23 cellular contexts compared by ENCODE assay signal in genomic region chr11:78783846-78784245, GRCh38.
DNase-seq lines count a peak whose midpoint lies in the region; ATAC-seq, FAIRE-seq and TF ChIP-seq lines count a peak whose summit lies in the region.
"Had no signal": no experiment of that assay in that cellular context is flagged by ENCODE, and none has a peak within 500 bp of the region (broad histone marks: within the 10 kb centered on the region; RNA-seq: fewer than 3 reads in every experiment).

No MANE protein-coding gene starts in this region.

- H3K4me1 Mint-ChIP-seq in GM23338 (peaks cover 21% of the 10 kb centered on the region), astrocyte (ENCODE audit: low read depth, unreplicated experiment) (peaks cover 21% of the 10 kb centered on the region)
- H3K4me1 Mint-ChIP-seq: B cell had no signal

- no peak for FAIRE-seq in astrocyte (lab: Jason Lieb, UNC)
- FAIRE-seq: A549, GM12891, HTR-8/SVneo had no signal

- no peak overlapping the region for H3K27ac Mint-ChIP-seq in GM23338
- no peak overlapping the region for H3K27ac Mint-ChIP-seq in astrocyte (ENCODE audit: unreplicated experiment)
- H3K27ac Mint-ChIP-seq: B cell had no signal

- H3K36me3 ChIP-seq in GM23338 (ENCODE audit: insufficient read depth) (no peaks in the 10 kb centered on the region), astrocyte (ENCODE audit: insufficient read depth, low read length) (no peaks in the 10 kb centered on the region), osteoblast (ENCODE audit: insufficient read depth, low read length) (no peaks in the 10 kb centered on the region), colonic mucosa (no peaks in the 10 kb centered on the region)
- H3K36me3 ChIP-seq: Peyer's patch had no signal

- H3K27ac ChIP-seq in C4-2B (no peak overlapping the region), GM23338 (ENCODE audit: low read depth) (no peak overlapping the region), astrocyte (ENCODE audit: low read depth, low read length) (no peak overlapping the region), osteoblast (ENCODE audit: low read depth, low read length) (peak overlapping the region; percentile 55), colonic mucosa (no peak overlapping the region)
- H3K27ac ChIP-seq: A549, KMS-11, Peyer's patch had no signal

- H4K20me1 ChIP-seq in GM23338 (replicated peaks; ENCODE audit: insufficient read depth) (no peaks in the 10 kb centered on the region), astrocyte (ENCODE audit: insufficient read depth, low read length) (no peaks in the 10 kb centered on the region), osteoblast (ENCODE audit: insufficient read depth, low read length) (no peaks in the 10 kb centered on the region)

- no peak overlapping the region for H2AFZ ChIP-seq in GM23338
- no peak overlapping the region for H2AFZ ChIP-seq in astrocyte (ENCODE audit: low read depth, low read length)
- H2AFZ ChIP-seq in osteoblast (ENCODE audit: low read length), result no peak overlapping the region

- H3K79me2 ChIP-seq in GM23338 (replicated peaks; ENCODE audit: insufficient read depth) (no peaks in the 10 kb centered on the region), astrocyte (ENCODE audit: insufficient read depth, low read length) (no peaks in the 10 kb centered on the region), osteoblast (ENCODE audit: insufficient read depth, low read length) (no peaks in the 10 kb centered on the region)

- no peaks in the 10 kb centered on the region for H3F3A ChIP-seq in GM23338 (replicated peaks; ENCODE audit: low read depth)

- H3K4me2 ChIP-seq in GM23338 (0 out of 2 replicates have a peak overlapping the region, but pooled peaks have one; percentile 17), astrocyte (ENCODE audit: low read length) (peak overlapping the region; percentile 20), osteoblast (ENCODE audit: insufficient read depth, low read length) (peak overlapping the region; percentile 3)
- H3K4me2 ChIP-seq: A549, KMS-11 had no signal

- DNase-seq in GM23338 (ENCODE audit: low spot score), result no peak
- no peak for DNase-seq in astrocyte (ENCODE audit: low read depth)
- no peak for DNase-seq in osteoblast (ENCODE audit: insufficient read length, low spot score, missing footprints)
- no peak for DNase-seq in germinal center (ENCODE audit: low spot score)
- DNase-seq in ureter (ENCODE audit: low spot score), result no peak
- DNase-seq in colonic mucosa, result no peak
- DNase-seq: COR-L47, DND-41, GOT3, NCI-H1105, NCI-H1694 treated with DMSO at 0.1 percent for 48 hours, NCI-H2107, NCI-H226, NCI-H82, Peyer's patch, T-helper 1 cell had no signal

- H3K4me1 ChIP-seq in GM23338 (ENCODE audit: insufficient read depth) (peaks cover 18% of the 10 kb centered on the region), astrocyte (ENCODE audit: insufficient read depth, low read length) (peaks cover 25% of the 10 kb centered on the region), osteoblast (ENCODE audit: insufficient read depth, low read length) (peaks cover 35% of the 10 kb centered on the region), colonic mucosa (no peaks in the 10 kb centered on the region)
- H3K4me1 ChIP-seq: A549, Peyer's patch had no signal

- H3K9ac ChIP-seq in astrocyte (ENCODE audit: low read length) (no peak overlapping the region), colonic mucosa (ENCODE audit: low read depth in 2 of 2, low read length in 2 of 2) (no peak overlapping the region)
- H3K9ac ChIP-seq: KMS-11 had no signal

- intact Hi-C loops in colonic mucosa (cut with DNase I), result no loop called here

- TF ChIP-seq CTCF in C4-2B (conservative IDR thresholded peaks at IDR 0.05), result 0 out of 2 replicates have a peak, but pooled peaks have one; percentile 3
- no peak for TF ChIP-seq CTCF in GM23338 (conservative IDR thresholded peaks at IDR 0.05; ENCODE audit: low read depth in 2 of 2)
- no peak for TF ChIP-seq CTCF in astrocyte (IDR thresholded peaks at IDR 0.05; ENCODE audit: insufficient read depth, low read depth, low read length)
- no peak for TF ChIP-seq CTCF in osteoblast (IDR thresholded peaks at IDR 0.05; ENCODE audit: extremely low read depth, low read depth, low read length)
- no peak for TF ChIP-seq CTCF in colonic mucosa (IDR thresholded peaks at IDR 0.05)

- H3K4me3 ChIP-seq in GM23338 (no peak overlapping the region), astrocyte (ENCODE audit: insufficient read depth, low read depth, low read length) (no peak overlapping the region), osteoblast (ENCODE audit: insufficient read depth, low read length) (no peak overlapping the region), colonic mucosa (no peak overlapping the region)
- H3K4me3 ChIP-seq: A549, Peyer's patch had no signal

- H3K27me3 ChIP-seq in GM23338 (ENCODE audit: insufficient read depth), result no peaks in the 10 kb centered on the region
- no peaks in the 10 kb centered on the region for H3K27me3 ChIP-seq in astrocyte (ENCODE audit: insufficient read depth, low read length)
- H3K27me3 ChIP-seq in osteoblast (ENCODE audit: insufficient read depth, low read length), result no peaks in the 10 kb centered on the region
- no peaks in the 10 kb centered on the region for H3K27me3 ChIP-seq in colonic mucosa
- H3K27me3 ChIP-seq: Peyer's patch had no signal

- H3K36me3 Mint-ChIP-seq in GM23338 (ENCODE audit: low read depth), result no peaks in the 10 kb centered on the region; the same call in 2 of the 3 replicates
- peaks cover 3% of the 10 kb centered on the region for H3K36me3 Mint-ChIP-seq in astrocyte (ENCODE audit: low read depth, unreplicated experiment)

- H3K4me3 Mint-ChIP-seq in GM23338 (no peak overlapping the region), astrocyte (ENCODE audit: unreplicated experiment) (no peak overlapping the region)
- H3K4me3 Mint-ChIP-seq: B cell had no signal

- peaks cover 3% of the 10 kb centered on the region for H3K27me3 Mint-ChIP-seq in GM23338 (ENCODE audit: insufficient read depth, low read depth, poor library complexity)
- peaks cover 5% of the 10 kb centered on the region for H3K27me3 Mint-ChIP-seq in astrocyte (ENCODE audit: low read depth, unreplicated experiment)

- ATAC-seq in GM23338, result no peak
- ATAC-seq: A549, HCT116 had no signal

- peaks cover 13% of the 10 kb centered on the region for H3K9me2 ChIP-seq in GM23338 (ENCODE audit: insufficient read depth)

- H3K9me3 Mint-ChIP-seq in GM23338 (no peaks in the 10 kb centered on the region), astrocyte (ENCODE audit: unreplicated experiment) (peaks cover 2% of the 10 kb centered on the region)

- no peaks in the 10 kb centered on the region for H3K9me3 ChIP-seq in astrocyte (ENCODE audit: insufficient read depth, low read depth, low read length)
- no peaks in the 10 kb centered on the region for H3K9me3 ChIP-seq in osteoblast (ENCODE audit: low read depth, low read length)
- no peaks in the 10 kb centered on the region for H3K9me3 ChIP-seq in colonic mucosa
- H3K9me3 ChIP-seq: A549, Peyer's patch had no signal

TF ChIP-seq in GM23338, 12 proteins besides CTCF, POLR2A, EP300 and RAD21 (continues in another document):
- no peak for TF ChIP-seq CREB1 (CRISPR knock-in tag; IDR thresholded peaks at IDR 0.05; ENCODE audit: low read depth)
- no peak for TF ChIP-seq EZH2 (IDR thresholded peaks at IDR 0.05; ENCODE audit: low read depth, unreplicated experiment)
